Comparison of ENCODE assay signal across 10 cellular contexts in the genomic region with DNA sequence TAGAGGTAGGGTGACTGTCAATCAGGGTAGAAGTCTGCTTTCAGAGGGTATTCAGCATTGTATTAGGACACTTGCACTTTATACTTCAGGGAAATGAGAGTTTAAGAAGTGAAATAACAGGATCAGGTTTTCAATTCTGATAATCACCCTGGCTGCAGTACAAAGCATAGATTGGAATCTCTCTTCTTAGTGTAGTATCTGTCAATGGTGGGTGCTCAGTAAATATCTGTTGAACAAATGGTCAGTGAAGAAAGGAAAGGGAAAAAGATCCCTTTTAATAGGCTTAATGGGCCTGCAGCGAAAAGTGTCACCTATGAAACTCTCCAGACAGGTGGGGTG. TPM values are rescaled to one million over a fixed set of nuclear protein-coding genes. Genes with fewer than 3 reads are reported as not detected.
DNase-seq lines count a peak whose midpoint lies in the region; TF ChIP-seq lines count a peak whose summit lies in the region.
"Had no signal": no experiment of that assay in that cellular context is flagged by ENCODE, and none has a peak within 500 bp of the region (broad histone marks: within the 10 kb centered on the region; RNA-seq: fewer than 3 reads in every experiment).

No MANE protein-coding gene starts in this region.

- H3K79me2 ChIP-seq in mammary epithelial cell (ENCODE audit: insufficient read depth, low read length) (no peaks in the 10 kb centered on the region), osteoblast (ENCODE audit: insufficient read depth, low read length) (no peaks in the 10 kb centered on the region)

- no peaks in the 10 kb centered on the region for H3K27me3 Mint-ChIP-seq in Caco-2 (ENCODE audit: insufficient read depth, unreplicated experiment)

- dilution Hi-C loops in mammary epithelial cell (cut with HindIII; ENCODE audit: low sequenced_read_pairs) = no loop called here

- BruUV-seq in Caco-2 (replicated peaks; lab: Mats Ljungman, UMichigan) (no TSS peak), mammary epithelial cell (replicated peaks; lab: Mats Ljungman, UMichigan) (TSS peak; percentile 67)

- H3K4me1 Mint-ChIP-seq in Caco-2 (ENCODE audit: low read depth, unreplicated experiment) = peaks cover 14% of the 10 kb centered on the region

- H3K9me3 ChIP-seq in Caco-2 (no peaks in the 10 kb centered on the region), HUES64 (ENCODE audit: insufficient read depth, low read depth, low read length) (no peaks in the 10 kb centered on the region), mammary epithelial cell (replicated peaks; ENCODE audit: insufficient read depth, low read length) (no peaks in the 10 kb centered on the region), osteoblast (ENCODE audit: low read depth, low read length) (no peaks in the 10 kb centered on the region)

- H3K36me3 ChIP-seq in Caco-2 (ENCODE audit: control insufficient read depth, insufficient read depth, low read length) = no peaks in the 10 kb centered on the region
- H3K36me3 ChIP-seq in HUES64 (ENCODE audit: insufficient read depth, low read length) = no peaks in the 10 kb centered on the region
- H3K36me3 ChIP-seq in mammary epithelial cell (ENCODE audit: insufficient read depth, low read length) = no peaks in the 10 kb centered on the region
- no peaks in the 10 kb centered on the region for H3K36me3 ChIP-seq in osteoblast (ENCODE audit: insufficient read depth, low read length)

- H3K4me2 ChIP-seq in mammary epithelial cell (ENCODE audit: insufficient read depth, low read depth, low read length) (peak overlapping the region; percentile 69), osteoblast (ENCODE audit: insufficient read depth, low read length) (peak overlapping the region; percentile 78)

- H3K4me3 Mint-ChIP-seq in Caco-2 (ENCODE audit: unreplicated experiment) = peak overlapping the region; percentile 57
- H3K4me3 Mint-ChIP-seq: activated naive CD8-positive, alpha-beta T cell treated with anti-CD3 and anti-CD28 coated beads, Interleukin-2, amount 10 ng/mL, durations not matched to agents 7 days and 5 days had no signal

- TF ChIP-seq CTCF in Caco-2 (IDR thresholded peaks at IDR 0.05; ENCODE audit: insufficient read depth in 1 of 2, low read depth in 1 of 2, low read length in 1 of 2, severe bottlenecking in 1 of 2, unreplicated experiment in 1 of 2) (no peak), mammary epithelial cell (conservative IDR thresholded peaks at IDR 0.05 in 1 of 2, IDR thresholded peaks at IDR 0.05 in 1 of 2; ENCODE audit: extremely low read depth in 1 of 2, insufficient read depth in 1 of 2, low read depth in 1 of 2, low read length in 2 of 2) (no peak), osteoblast (IDR thresholded peaks at IDR 0.05; ENCODE audit: extremely low read depth, low read depth, low read length) (no peak)

- H2AFZ ChIP-seq in mammary epithelial cell (ENCODE audit: low read depth, low read length) = peak overlapping the region; percentile 88
- no peak overlapping the region for H2AFZ ChIP-seq in osteoblast (ENCODE audit: low read length)

- H3K4me1 ChIP-seq in Caco-2 = 0 out of 2 replicates have a peak, but pooled peaks cover 6% of the 10 kb centered on the region
- H3K4me1 ChIP-seq in HUES64 (ENCODE audit: insufficient read depth, low read length) = peaks cover 17% of the 10 kb centered on the region
- H3K4me1 ChIP-seq in mammary epithelial cell (ENCODE audit: insufficient read depth, low read length) = peaks cover 33% of the 10 kb centered on the region
- peaks cover 59% of the 10 kb centered on the region for H3K4me1 ChIP-seq in osteoblast (ENCODE audit: insufficient read depth, low read length)

- peak overlapping the region; percentile 10 for H3K27ac Mint-ChIP-seq in Caco-2 (ENCODE audit: unreplicated experiment)

- no peaks in the 10 kb centered on the region for H3K9me3 Mint-ChIP-seq in Caco-2 (ENCODE audit: unreplicated experiment)

- H3K27me3 ChIP-seq in Caco-2 (replicated peaks; ENCODE audit: control insufficient read depth, insufficient read depth, low read length) = no peaks in the 10 kb centered on the region
- H3K27me3 ChIP-seq in HUES64 (ENCODE audit: insufficient read depth, low read length) = no peaks in the 10 kb centered on the region
- H3K27me3 ChIP-seq in mammary epithelial cell (ENCODE audit: insufficient read depth, low read length) = no peaks in the 10 kb centered on the region
- H3K27me3 ChIP-seq in osteoblast (ENCODE audit: insufficient read depth, low read length) = peaks cover 7% of the 10 kb centered on the region

- H3K36me3 Mint-ChIP-seq in Caco-2 (ENCODE audit: insufficient read depth, unreplicated experiment) = no peaks in the 10 kb centered on the region
- H3K36me3 Mint-ChIP-seq: activated naive CD8-positive, alpha-beta T cell treated with anti-CD3 and anti-CD28 coated beads, Interleukin-2, amount 10 ng/mL, durations not matched to agents 7 days and 5 days had no signal

- intact Hi-C loops in Caco-2 (cut with micrococcal nuclease; ENCODE audit: unreplicated experiment) (loop anchor here (1.0 kb wide), 1 partner anchor 46 kb away; no protein-coding TSS in a partner anchor), mammary epithelial cell (cut with micrococcal nuclease) (loop anchor here (1.0 to 5.0 kb wide), 7 partner anchors 43 to 206 kb away; a partner anchor contains a TSS)

- H4K20me1 ChIP-seq in mammary epithelial cell (ENCODE audit: insufficient read depth, low read length) (no peaks in the 10 kb centered on the region), osteoblast (ENCODE audit: insufficient read depth, low read length) (no peaks in the 10 kb centered on the region)

- CTCF ChIA-PET in Caco-2 (lab: Charles Lee) = interaction anchor here (1.8 kb wide), 1 partner anchor 51 kb away, joined by 8 read pairs; a partner anchor contains a TSS
- CTCF ChIA-PET in mammary epithelial cell (lab: Charles Lee; ENCODE audit: low non-redundant PET) = interaction anchor here (0.6 to 2.2 kb wide), 6 partner anchors 38 to 815 kb away, joined by 3 to 13 read pairs (median 7); a partner anchor contains a TSS

- H3K27ac ChIP-seq in HUES64 (ENCODE audit: low read depth, low read length) (peak overlapping the region; percentile 31; the same call in 1 of the 2 replicates), mammary epithelial cell (ENCODE audit: insufficient read depth, low read depth, low read length) (peak overlapping the region; percentile 88), osteoblast (ENCODE audit: low read depth, low read length) (peak overlapping the region; percentile 92)

- DNase-seq in Caco-2 (no peak), mammary epithelial cell (no peak), osteoblast (ENCODE audit: insufficient read length, low spot score, missing footprints) (no peak), kidney glomerular epithelial cell (lab: John Stamatoyannopoulos, UW) (no peak), CD1c-positive myeloid dendritic cell (ENCODE audit: extremely low spot score) (no peak), DMS153 treated with DMSO at 0.1 percent for 48 hours (lab: John Stamatoyannopoulos, UW; ENCODE audit: unreplicated experiment) (no peak), pons (ENCODE audit: low spot score) (no peak)
- DNase-seq: activated naive CD8-positive, alpha-beta T cell treated with anti-CD3 and anti-CD28 coated beads, Interleukin-2, amount 10 ng/mL, durations not matched to agents 7 days and 5 days; left ventricle myocardium superior had no signal

- no peak overlapping the region for H3K4me3 ChIP-seq in Caco-2 (ENCODE audit: low read depth, low read length)
- H3K4me3 ChIP-seq in HUES64 (ENCODE audit: low read length) = peak overlapping the region; percentile 0; the same call in 1 of the 2 replicates
- no peak overlapping the region for H3K4me3 ChIP-seq in mammary epithelial cell (replicated peaks in 1 of 3; ENCODE audit: insufficient read depth in 1 of 3, low read depth in 2 of 3, low read length in 3 of 3)
- H3K4me3 ChIP-seq in osteoblast (ENCODE audit: insufficient read depth, low read length) = peak overlapping the region; percentile 50

- in situ Hi-C loops in mammary epithelial cell (cut with MboI; ENCODE audit: low sequenced_read_pairs in 2 of 2) = loop anchor here in 1 of 2 donors (5.0 kb wide), 1 partner anchor 51 kb away; a partner anchor contains a TSS

- 56% methylated on average over 1 of the region's 1 CpG for WGBS in HUES64
- WGBS in mammary epithelial cell (ENCODE audit: low coverage, missing lambda C conversion rate) = 100% methylated on average over 1 of the region's 1 CpG

- POLR2A ChIA-PET in Caco-2 (lab: Charles Lee) = interaction anchor here (1.1 to 1.7 kb wide), 3 partner anchors 46 to 90 kb away, joined by 4 read pairs; a partner anchor contains a TSS

- H3K9ac ChIP-seq in HUES64 (ENCODE audit: low read depth, low read length) (no peak overlapping the region), mammary epithelial cell (ENCODE audit: insufficient read depth, low read length) (peak overlapping the region; percentile 53)

RNA-seq across cellular contexts. Expression of a gene that starts 18.7 kb away (rescaled TPM):
- total RNA-seq in Caco-2 (2022) (143 and 150 TPM in 2 replicates), mammary epithelial cell (10 to 100 TPM in 1 of 2 donors, 1 to 10 TPM in 1; 3.1 to 31.8 TPM), osteoblast (5.6 and 9.0 TPM in 2 replicates)
- polyA plus RNA-seq in HUES64 (2013, experiment 1 of 2) = 576 TPM
- polyA plus RNA-seq in HUES64 (2013, experiment 2 of 2) = 669 TPM
- polyA plus RNA-seq in mammary epithelial cell = 5.7 TPM
- polyA minus RNA-seq in mammary epithelial cell = 3.5 TPM
- total RNA-seq: activated naive CD8-positive, alpha-beta T cell treated with anti-CD3 and anti-CD28 coated beads, Interleukin-2, amount 10 ng/mL, durations not matched to agents 7 days and 5 days had no signal

RNA-seq across cellular contexts. Expression of a gene that starts 50.0 kb away (rescaled TPM):
- 20.9 and 21.3 TPM in 2 replicates for total RNA-seq in Caco-2 (2022)
- polyA plus RNA-seq in HUES64 (2013, experiment 1 of 2) = 28.6 TPM
- 34.4 TPM for polyA plus RNA-seq in HUES64 (2013, experiment 2 of 2)
- total RNA-seq in mammary epithelial cell = 10 to 100 TPM; 14.3 to 29.9 TPM
- 26.1 TPM for polyA plus RNA-seq in mammary epithelial cell
- 6.7 TPM for polyA minus RNA-seq in mammary epithelial cell
- total RNA-seq in osteoblast = 19.4 and 24.6 TPM in 2 replicates

RNA-seq across cellular contexts. Expression of a gene that starts 51.4 kb away (rescaled TPM):
- 89.8 and 90.7 TPM in 2 replicates for total RNA-seq in Caco-2 (2022)
- polyA plus RNA-seq in HUES64 (2013, experiment 1 of 2) = 489 TPM
- 497 TPM for polyA plus RNA-seq in HUES64 (2013, experiment 2 of 2)
- total RNA-seq in mammary epithelial cell = 100 to 1,000 TPM in 1 of 2 donors, 10 to 100 TPM in 1; 70.2 to 214 TPM
- polyA plus RNA-seq in mammary epithelial cell = 122 TPM
- polyA minus RNA-seq in mammary epithelial cell = 85.7 TPM
- total RNA-seq in osteoblast = 44.5 and 49.5 TPM in 2 replicates

Comparison
In these comparisons a context has a peak if more than half of its experiments do, and no peak if none do; other contexts are left out.
1. H3K4me3 ChIP-seq: peak in HUES64 (single experiment) and osteoblast (single experiment); none in Caco-2 (single experiment) and mammary epithelial cell (0 of 3).
2. H3K27ac ChIP-seq: peak in every context shown above with its lines; median percentile 92 in osteoblast; 88 in mammary epithelial cell; 31 in HUES64.